Comparison of ENCODE assay signal across 7 cellular contexts in genomic region chr7:150219941-150220658, GRCh38.
DNase-seq lines count a peak whose midpoint lies in the region; FAIRE-seq and TF ChIP-seq lines count a peak whose summit lies in the region.
"Not testable (repeated sequence)": the region's sequence is repeated elsewhere in the genome, so short reads cannot be mapped to it uniquely, and the experiment has no call there.

No MANE protein-coding gene starts in this region.

- not testable (repeated sequence) for H4K20me1 ChIP-seq in astrocyte (ENCODE audit: insufficient read depth, low read length)

- DNase-seq in NCI-H748 (lab: John Stamatoyannopoulos, UW; ENCODE audit: unreplicated experiment): peak; percentile 7
- not testable (repeated sequence) for DNase-seq in astrocyte (ENCODE audit: low read depth); epithelial cell of proximal tubule (ENCODE audit: low read depth); mesothelial cell of epicardium (ENCODE audit: low spot score in 2 of 2, unreplicated experiment in 2 of 2); progenitor cell of endocrine pancreas (ENCODE audit: low spot score, unreplicated experiment)

- not testable (repeated sequence) for H3K27me3 ChIP-seq in astrocyte (ENCODE audit: insufficient read depth, low read length)
- peaks cover 47% of the 10 kb centered on the region for H3K27me3 ChIP-seq in iPS-20b (ENCODE audit: insufficient read depth, low read length)

- not testable (repeated sequence) for H3K36me3 ChIP-seq in HEK293 (ENCODE audit: control insufficient read depth in 2 of 2, insufficient read depth in 1 of 2, low read length in 2 of 2); astrocyte (ENCODE audit: insufficient read depth, low read length); iPS-20b (ENCODE audit: insufficient read depth, low read depth, low read length)

- POLR2A ChIA-PET in HEK293 (lab: Yijun Ruan, JAX): not testable (repeated sequence)

- not testable (repeated sequence) for H3K79me2 ChIP-seq in astrocyte (ENCODE audit: insufficient read depth, low read length)

- TF ChIP-seq CTCF in HEK293 (tag by site-specific recombination; IDR thresholded peaks at IDR 0.05); astrocyte (IDR thresholded peaks at IDR 0.05; ENCODE audit: insufficient read depth, low read depth, low read length); epithelial cell of proximal tubule (conservative IDR thresholded peaks at IDR 0.05; ENCODE audit: low read depth, low read length); mesothelial cell of epicardium (IDR thresholded peaks at IDR 0.05; ENCODE audit: unreplicated experiment); progenitor cell of endocrine pancreas (IDR thresholded peaks at IDR 0.05; ENCODE audit: unreplicated experiment): not testable (repeated sequence)

- not testable (repeated sequence) for H3K9me3 Mint-ChIP-seq in astrocyte (ENCODE audit: unreplicated experiment); mesothelial cell of epicardium; progenitor cell of endocrine pancreas (ENCODE audit: low read depth)

- H2AFZ ChIP-seq in astrocyte (ENCODE audit: low read depth, low read length): not testable (repeated sequence)

- not testable (repeated sequence) for H3K4me1 Mint-ChIP-seq in astrocyte (ENCODE audit: low read depth, unreplicated experiment); mesothelial cell of epicardium; progenitor cell of endocrine pancreas (ENCODE audit: low read depth)

- not testable (repeated sequence) for H3K9me3 ChIP-seq in HEK293 (ENCODE audit: control insufficient read depth, insufficient read depth, low read depth, low read length); astrocyte (ENCODE audit: insufficient read depth, low read depth, low read length); iPS-20b (ENCODE audit: insufficient read depth, low read depth, low read length)

- H3K4me3 ChIP-seq in HEK293 (ENCODE audit: low read depth, low read length); astrocyte (ENCODE audit: insufficient read depth, low read depth, low read length): not testable (repeated sequence)
- H3K4me3 ChIP-seq in epithelial cell of proximal tubule (ENCODE audit: low read depth, low read length) (peak overlapping the region; percentile 16), iPS-20b (ENCODE audit: low read length) (peak overlapping the region; percentile 62; the same call in 1 of the 2 replicates)

- H3K27me3 Mint-ChIP-seq in astrocyte (ENCODE audit: low read depth, unreplicated experiment): peaks cover 30% of the 10 kb centered on the region
- H3K27me3 Mint-ChIP-seq in mesothelial cell of epicardium (ENCODE audit: low read depth): peaks cover 48% of the 10 kb centered on the region
- peaks cover 44% of the 10 kb centered on the region for H3K27me3 Mint-ChIP-seq in progenitor cell of endocrine pancreas

- not testable (repeated sequence) for H3K4me2 ChIP-seq in astrocyte (ENCODE audit: low read length)

- not testable (repeated sequence) for H3K36me3 Mint-ChIP-seq in astrocyte (ENCODE audit: low read depth, unreplicated experiment); mesothelial cell of epicardium; progenitor cell of endocrine pancreas (ENCODE audit: insufficient read depth)

- H3K4me1 ChIP-seq in HEK293 (ENCODE audit: control insufficient read depth, insufficient read depth, low read length); astrocyte (ENCODE audit: insufficient read depth, low read length); iPS-20b (ENCODE audit: insufficient read depth, low read length): not testable (repeated sequence)

- H3K27ac Mint-ChIP-seq in astrocyte (ENCODE audit: unreplicated experiment); mesothelial cell of epicardium; progenitor cell of endocrine pancreas: not testable (repeated sequence)

- FAIRE-seq in astrocyte (lab: Jason Lieb, UNC): not testable (repeated sequence)

- CTCF ChIA-PET in HEK293 (lab: Yijun Ruan, JAX): not testable (repeated sequence)

- H3K4me3 Mint-ChIP-seq in astrocyte (ENCODE audit: unreplicated experiment) (peak overlapping the region; percentile 62), mesothelial cell of epicardium (peak overlapping the region; percentile 17), progenitor cell of endocrine pancreas (ENCODE audit: low read depth) (peak overlapping the region; percentile 46)

- H3K27ac ChIP-seq in HEK293 (ENCODE audit: extremely low read depth, low read depth, low read length); astrocyte (ENCODE audit: low read depth, low read length); iPS-20b (ENCODE audit: low read length): not testable (repeated sequence)

- H3K9ac ChIP-seq in astrocyte (ENCODE audit: low read length); iPS-20b (ENCODE audit: low read depth, low read length): not testable (repeated sequence)

TF ChIP-seq in HEK293, 187 proteins besides CTCF, POLR2A, EP300 and RAD21:
- peak; percentile 20; the same call in 1 of the 2 replicates for TF ChIP-seq GLIS1 (tag by site-specific recombination; IDR thresholded peaks at IDR 0.05)
